9 cellular contexts compared by ENCODE assay signal in genomic region chr20:44809380-44810060, GRCh38. TPM values are rescaled to one million over a fixed set of nuclear protein-coding genes. Genes with fewer than 3 reads are reported as not detected.
DNase-seq lines count a peak whose midpoint lies in the region; TF ChIP-seq lines count a peak whose summit lies in the region.
"Had no signal": no experiment of that assay in that cellular context is flagged by ENCODE, and none has a peak within 500 bp of the region (broad histone marks: within the 10 kb centered on the region; RNA-seq: fewer than 3 reads in every experiment).

No MANE protein-coding gene starts in this region.

- peaks cover 0 to 13% (median 10%) of the 10 kb centered on the region in 4 donors for H3K4me1 ChIP-seq in stomach
- peaks cover 0 to 11% (median 0%) of the 10 kb centered on the region in 4 donors for H3K4me1 ChIP-seq in tibial nerve

- CTCF ChIA-PET in activated CD4-positive, alpha-beta memory T cell treated with anti-CD3 and anti-CD28 coated beads, Interleukin-2, amount 10 ng/mL, durations not matched to agents 7 days and 5 days (lab: Charles Lee), result no interaction called here
- CTCF ChIA-PET in activated CD4-positive, alpha-beta memory T cell treated with anti-CD3 and anti-CD28 coated beads for 36 hours (lab: Charles Lee), result no interaction called here

- H3K36me3 Mint-ChIP-seq in activated CD4-positive, alpha-beta memory T cell treated with anti-CD3 and anti-CD28 coated beads, Interleukin-2, amount 10 ng/mL, durations not matched to agents 7 days and 5 days (ENCODE audit: low read depth), result peaks cover 4% of the 10 kb centered on the region
- no peaks in the 10 kb centered on the region for H3K36me3 Mint-ChIP-seq in activated CD4-positive, alpha-beta memory T cell treated with anti-CD3 and anti-CD28 coated beads for 36 hours
- H3K36me3 Mint-ChIP-seq in activated T-helper 2 cell treated with anti-CD3 and anti-CD28 coated beads, Interferon-gamma antibody, Interleukin-2, Interleukin-4, amounts not matched to agents 10 μg/mL and 5 μg/mL and 100 μg/mL, durations not matched to agents 14 hours and 24 hours and 36 hours (ENCODE audit: low read depth), result no peaks in the 10 kb centered on the region

- TF ChIP-seq POLR2A in stomach (IDR thresholded peaks at IDR 0.05), result no peak
- no peak for TF ChIP-seq POLR2A in tibial nerve (IDR thresholded peaks at IDR 0.05)

- H3K27ac ChIP-seq in stomach (no peak overlapping the region), tibial nerve (peak overlapping the region in 1 of 4 donors; percentile 22)

- H3K9me3 Mint-ChIP-seq in activated CD4-positive, alpha-beta memory T cell treated with anti-CD3 and anti-CD28 coated beads, Interleukin-2, amount 10 ng/mL, durations not matched to agents 7 days and 5 days, result no peaks in the 10 kb centered on the region
- no peaks in the 10 kb centered on the region for H3K9me3 Mint-ChIP-seq in activated CD4-positive, alpha-beta memory T cell treated with anti-CD3 and anti-CD28 coated beads for 36 hours
- H3K9me3 Mint-ChIP-seq in activated T-helper 2 cell treated with anti-CD3 and anti-CD28 coated beads, Interferon-gamma antibody, Interleukin-2, Interleukin-4, amounts not matched to agents 10 μg/mL and 5 μg/mL and 100 μg/mL, durations not matched to agents 14 hours and 24 hours and 36 hours, result no peaks in the 10 kb centered on the region

- peaks cover 0 to 16% (median 14%) of the 10 kb centered on the region in 4 donors for H3K9me3 ChIP-seq in stomach
- H3K9me3 ChIP-seq in tibial nerve, result peaks cover 0 to 19% (median 0%) of the 10 kb centered on the region in 4 donors

- H3K4me1 Mint-ChIP-seq in activated CD4-positive, alpha-beta memory T cell treated with anti-CD3 and anti-CD28 coated beads, Interleukin-2, amount 10 ng/mL, durations not matched to agents 7 days and 5 days, result peaks cover 6% of the 10 kb centered on the region
- peaks cover 5% of the 10 kb centered on the region for H3K4me1 Mint-ChIP-seq in activated CD4-positive, alpha-beta memory T cell treated with anti-CD3 and anti-CD28 coated beads for 36 hours (ENCODE audit: low read depth)
- no peaks in the 10 kb centered on the region for H3K4me1 Mint-ChIP-seq in activated T-helper 2 cell treated with anti-CD3 and anti-CD28 coated beads, Interferon-gamma antibody, Interleukin-2, Interleukin-4, amounts not matched to agents 10 μg/mL and 5 μg/mL and 100 μg/mL, durations not matched to agents 14 hours and 24 hours and 36 hours (ENCODE audit: low read depth)

- H3K27ac Mint-ChIP-seq in activated CD4-positive, alpha-beta memory T cell treated with anti-CD3 and anti-CD28 coated beads, Interleukin-2, amount 10 ng/mL, durations not matched to agents 7 days and 5 days, result no peak overlapping the region
- no peak overlapping the region for H3K27ac Mint-ChIP-seq in activated CD4-positive, alpha-beta memory T cell treated with anti-CD3 and anti-CD28 coated beads for 36 hours
- no peak overlapping the region for H3K27ac Mint-ChIP-seq in activated T-helper 2 cell treated with anti-CD3 and anti-CD28 coated beads, Interferon-gamma antibody, Interleukin-2, Interleukin-4, amounts not matched to agents 10 μg/mL and 5 μg/mL and 100 μg/mL, durations not matched to agents 14 hours and 24 hours and 36 hours

- peaks cover 74% of the 10 kb centered on the region for H3K27me3 Mint-ChIP-seq in activated CD4-positive, alpha-beta memory T cell treated with anti-CD3 and anti-CD28 coated beads, Interleukin-2, amount 10 ng/mL, durations not matched to agents 7 days and 5 days
- H3K27me3 Mint-ChIP-seq in activated CD4-positive, alpha-beta memory T cell treated with anti-CD3 and anti-CD28 coated beads for 36 hours, result peaks cover 50% of the 10 kb centered on the region
- peaks cover 67% of the 10 kb centered on the region for H3K27me3 Mint-ChIP-seq in activated T-helper 2 cell treated with anti-CD3 and anti-CD28 coated beads, Interferon-gamma antibody, Interleukin-2, Interleukin-4, amounts not matched to agents 10 μg/mL and 5 μg/mL and 100 μg/mL, durations not matched to agents 14 hours and 24 hours and 36 hours (ENCODE audit: low read depth)

- H3K36me3 ChIP-seq in stomach, result no peaks in the 10 kb centered on the region
- no peaks in the 10 kb centered on the region for H3K36me3 ChIP-seq in tibial nerve

- TF ChIP-seq CTCF in stomach (IDR thresholded peaks at IDR 0.05) (no peak), tibial nerve (IDR thresholded peaks at IDR 0.05) (no peak)

- DNase-seq in activated CD4-positive, alpha-beta memory T cell treated with anti-CD3 and anti-CD28 coated beads, Interleukin-2, amount 10 ng/mL, durations not matched to agents 7 days and 5 days, result no peak
- DNase-seq in activated CD4-positive, alpha-beta memory T cell treated with anti-CD3 and anti-CD28 coated beads for 36 hours, result no peak
- no peak for DNase-seq in activated T-helper 2 cell treated with anti-CD3 and anti-CD28 coated beads, Interferon-gamma antibody, Interleukin-2, Interleukin-4, amounts not matched to agents 10 μg/mL and 5 μg/mL and 100 μg/mL, durations not matched to agents 14 hours and 24 hours and 36 hours (ENCODE audit: low spot score)
- DNase-seq in left kidney (ENCODE audit: low read depth, low spot score) (peak; percentile 5), stomach (no peak), tibial nerve (ENCODE audit: low spot score in 2 of 2) (no peak), NCI-H510A (lab: John Stamatoyannopoulos, UW) (no peak)
- no peak for DNase-seq in central memory CD4-positive, alpha-beta T cell

- TF ChIP-seq EP300 in stomach (IDR thresholded peaks at IDR 0.05) (no peak), tibial nerve (IDR thresholded peaks at IDR 0.05) (no peak)

- H3K4me3 Mint-ChIP-seq in activated CD4-positive, alpha-beta memory T cell treated with anti-CD3 and anti-CD28 coated beads, Interleukin-2, amount 10 ng/mL, durations not matched to agents 7 days and 5 days, result peak overlapping the region; percentile 29
- H3K4me3 Mint-ChIP-seq in activated CD4-positive, alpha-beta memory T cell treated with anti-CD3 and anti-CD28 coated beads for 36 hours, result no peak overlapping the region
- H3K4me3 Mint-ChIP-seq in activated T-helper 2 cell treated with anti-CD3 and anti-CD28 coated beads, Interferon-gamma antibody, Interleukin-2, Interleukin-4, amounts not matched to agents 10 μg/mL and 5 μg/mL and 100 μg/mL, durations not matched to agents 14 hours and 24 hours and 36 hours (ENCODE audit: low read depth), result peak overlapping the region; percentile 27

- intact Hi-C loops in activated CD4-positive, alpha-beta memory T cell treated with anti-CD3 and anti-CD28 coated beads for 36 hours (cut with micrococcal nuclease), result loop anchor here (10.0 kb wide), 1 partner anchor 55 kb away; no protein-coding TSS in a partner anchor
- intact Hi-C loops in activated T-helper 2 cell treated with anti-CD3 and anti-CD28 coated beads, Interferon-gamma antibody, Interleukin-2, Interleukin-4, amounts not matched to agents 10 μg/mL and 5 μg/mL and 100 μg/mL, durations not matched to agents 14 hours and 24 hours and 36 hours (cut with micrococcal nuclease), result no loop called here
- intact Hi-C loops in stomach (cut with DNase I; ENCODE audit: low total_unique reads), result no loop called here

- H3K27me3 ChIP-seq in stomach, result peaks cover 4 to 79% (median 32%) of the 10 kb centered on the region in 3 donors
- H3K27me3 ChIP-seq in tibial nerve, result peaks cover 0 to 69% of the 10 kb centered on the region in 2 donors

- H3K4me3 ChIP-seq in stomach (peak overlapping the region; percentile 26 to 42 (median 36)), tibial nerve (peak overlapping the region in 2 of 4 donors; percentile 1 to 42)

- POLR2A ChIA-PET in activated CD4-positive, alpha-beta memory T cell treated with anti-CD3 and anti-CD28 coated beads, Interleukin-2, amount 10 ng/mL, durations not matched to agents 7 days and 5 days (lab: Charles Lee), result no interaction called here
- POLR2A ChIA-PET in activated CD4-positive, alpha-beta memory T cell treated with anti-CD3 and anti-CD28 coated beads for 36 hours (lab: Charles Lee), result no interaction called here

- 11 to 23% (median 12%) methylated on average over 26 to 34 of the region's 34 CpGs for WGBS in stomach, 5 donors
- WGBS in tibial nerve, 2 donors, result 9 to 11% methylated on average over 33 of the region's 34 CpGs

RNA-seq across cellular contexts. Expression of gene RIMS4, which starts 0.8 kb away (rescaled TPM):
- total RNA-seq in activated CD4-positive, alpha-beta memory T cell treated with anti-CD3 and anti-CD28 coated beads, Interleukin-2, amount 10 ng/mL, durations not matched to agents 7 days and 5 days, result not detected
- not detected for total RNA-seq in activated CD4-positive, alpha-beta memory T cell treated with anti-CD3 and anti-CD28 coated beads for 36 hours
- not detected in 2 replicates for total RNA-seq in activated T-helper 2 cell treated with anti-CD3 and anti-CD28 coated beads, Interferon-gamma antibody, Interleukin-2, Interleukin-4, amounts not matched to agents 10 μg/mL and 5 μg/mL and 100 μg/mL, durations not matched to agents 14 hours and 24 hours and 36 hours
- total RNA-seq in stomach, result 1 to 10 TPM in 3 of 5 donors, not detected in 2; 1.2 to 2.2 (median 1.3) TPM
- 1 to 10 TPM in 2 of 3 donors, under 1 TPM in 1; 0.55 to 1.8 (median 1.7) TPM for polyA plus RNA-seq in stomach
- 1 to 10 TPM in 2 of 4 donors, under 1 TPM in 2; 0.21 to 4.7 (median 1.7) TPM for total RNA-seq in tibial nerve
- total RNA-seq: liver had no signal
- polyA plus RNA-seq: liver had no signal
